In genomic region chr12:26712892-26713291, GRCh38 we compare ENCODE assay signal across 24 cellular contexts.
DNase-seq lines count a peak whose midpoint lies in the region; ATAC-seq and TF ChIP-seq lines count a peak whose summit lies in the region.
"Had no signal": no experiment of that assay in that cellular context is flagged by ENCODE, and none has a peak within 500 bp of the region (broad histone marks: within the 10 kb centered on the region; RNA-seq: fewer than 3 reads in every experiment).

No MANE protein-coding gene starts in this region.

- H3K27ac ChIP-seq in hepatocyte = peak overlapping the region; percentile 68
- no peak overlapping the region for H3K27ac ChIP-seq in tibial nerve
- H3K27ac ChIP-seq: C4-2B, Peyer's patch, SJCRH30 had no signal

- H3K4me1 ChIP-seq in hepatocyte (ENCODE audit: insufficient read depth) (peaks cover 6% of the 10 kb centered on the region), tibial nerve (no peaks in the 10 kb centered on the region)
- H3K4me1 ChIP-seq: Peyer's patch had no signal

- H3K4me1 Mint-ChIP-seq in mesothelial cell of epicardium = peaks cover 51% of the 10 kb centered on the region
- H3K4me1 Mint-ChIP-seq: CD8-positive, alpha-beta memory T cell had no signal

- peak; percentile 12 for DNase-seq in ELF-1 (ENCODE audit: low read depth, low spot score)
- DNase-seq in NCI-H69 (lab: John Stamatoyannopoulos, UW) = peak; percentile 2
- no peak for DNase-seq in hepatocyte (ENCODE audit: low spot score)
- no peak for DNase-seq in mesothelial cell of epicardium (ENCODE audit: low spot score in 2 of 2, unreplicated experiment in 2 of 2)
- DNase-seq in tibial nerve (ENCODE audit: low spot score in 2 of 2) = no peak
- DNase-seq in sciatic nerve (ENCODE audit: low spot score) = no peak
- no peak for DNase-seq in stimulated activated CD4-positive, alpha-beta T cell treated with anti-CD3 and anti-CD28 coated beads, Interleukin-12 subunit alpha, Interleukin-12 subunit beta, amount 100 ng/mL, for 4 hours
- DNase-seq: AML-193; Calu3; CD8-positive, alpha-beta memory T cell; DMS153; GOT3; HCEC 1CT; Kasumi-1; NCI-H1048; NCI-H1436; NCI-H187 treated with DMSO at 0.1 percent for 48 hours; NCI-H748 treated with DMSO at 0.1 percent for 48 hours; NK-92 treated with Interleukin-12 subunit alpha and Interleukin-12 subunit beta, amount 100 ng/mL, for 24 hours; Peyer's patch; SJCRH30; T-helper 1 cell had no signal

- H4K20me1 ChIP-seq in hepatocyte (ENCODE audit: insufficient read depth, poor library complexity, severe bottlenecking) = no peaks in the 10 kb centered on the region

- TF ChIP-seq CTCF in hepatocyte (IDR thresholded peaks at IDR 0.05; ENCODE audit: poor library complexity) = no peak
- TF ChIP-seq CTCF in mesothelial cell of epicardium (IDR thresholded peaks at IDR 0.05; ENCODE audit: unreplicated experiment) = no peak
- TF ChIP-seq CTCF in tibial nerve (IDR thresholded peaks at IDR 0.05) = no peak

- no peak for TF ChIP-seq EP300 in tibial nerve (IDR thresholded peaks at IDR 0.05)

- H3K27me3 ChIP-seq in hepatocyte (no peaks in the 10 kb centered on the region), tibial nerve (no peaks in the 10 kb centered on the region)
- H3K27me3 ChIP-seq: Peyer's patch, SJCRH30 had no signal

- intact Hi-C loops in sciatic nerve (cut with DNase I) = no loop called here

- no peak overlapping the region for H3K4me3 Mint-ChIP-seq in mesothelial cell of epicardium
- H3K4me3 Mint-ChIP-seq: CD8-positive, alpha-beta memory T cell had no signal

- TF ChIP-seq POLR2A in tibial nerve (IDR thresholded peaks at IDR 0.05) = no peak

- no peak overlapping the region for H2AFZ ChIP-seq in hepatocyte

- no peak overlapping the region for H3K4me2 ChIP-seq in hepatocyte

- no peak overlapping the region for H3K4me3 ChIP-seq in hepatocyte
- H3K4me3 ChIP-seq in tibial nerve = no peak overlapping the region
- H3K4me3 ChIP-seq: Peyer's patch, SJCRH30 had no signal

- H3K9me3 ChIP-seq in hepatocyte (ENCODE audit: low read depth) (no peaks in the 10 kb centered on the region), tibial nerve (no peaks in the 10 kb centered on the region)
- H3K9me3 ChIP-seq: Peyer's patch, SJCRH30 had no signal

- H3K36me3 Mint-ChIP-seq in mesothelial cell of epicardium = peaks cover 5% of the 10 kb centered on the region

- no peaks in the 10 kb centered on the region for H3K9me3 Mint-ChIP-seq in mesothelial cell of epicardium

- peak overlapping the region; percentile 69 for H3K27ac Mint-ChIP-seq in mesothelial cell of epicardium

- no peaks in the 10 kb centered on the region for H3K9me2 ChIP-seq in hepatocyte (replicated peaks; ENCODE audit: insufficient read depth)

- no peaks in the 10 kb centered on the region for H3K79me2 ChIP-seq in hepatocyte

- no peaks in the 10 kb centered on the region for H3K27me3 Mint-ChIP-seq in mesothelial cell of epicardium (ENCODE audit: low read depth)
- H3K27me3 Mint-ChIP-seq: CD8-positive, alpha-beta memory T cell had no signal

- no peak for ATAC-seq in HG03460 (IDR thresholded peaks at IDR 0.05; ENCODE audit: unreplicated experiment)
- no peak for ATAC-seq in sciatic nerve

- 73% methylated on average over 5 of the region's 5 CpGs for WGBS in hepatocyte (ENCODE audit: low lambda C conversion rate, missing lambda C conversion rate)
- WGBS in tibial nerve, 2 donors = 53 to 85% methylated on average over 5 of the region's 5 CpGs

- no peaks in the 10 kb centered on the region for H3K36me3 ChIP-seq in hepatocyte (replicated peaks; ENCODE audit: insufficient read depth, low read depth)
- H3K36me3 ChIP-seq in tibial nerve = peaks cover 0 to 4% (median 0%) of the 10 kb centered on the region in 3 donors
- H3K36me3 ChIP-seq: SJCRH30 had no signal

Comparison
In these comparisons a context has a peak if more than half of its experiments do, and no peak if none do; other contexts are left out.
1. DNase-seq: peak in ELF-1 (single experiment) and NCI-H69 (single experiment); none in hepatocyte (single experiment), mesothelial cell of epicardium (0 of 2), tibial nerve (0 of 2), sciatic nerve (single experiment) and stimulated activated CD4-positive, alpha-beta T cell treated with anti-CD3 and anti-CD28 coated beads, Interleukin-12 subunit alpha, Interleukin-12 subunit beta, amount 100 ng/mL, for 4 hours (single experiment).